In genomic region chr7:143416565-143417149, GRCh38 we compare ENCODE assay signal across 8 cellular contexts. TPM values are rescaled to one million over a fixed set of nuclear protein-coding genes. Genes with fewer than 3 reads are reported as not detected.
DNase-seq lines count a peak whose midpoint lies in the region; ATAC-seq and TF ChIP-seq lines count a peak whose summit lies in the region.

No MANE protein-coding gene starts in this region.

- no peaks in the 10 kb centered on the region for H3K27me3 ChIP-seq in AG04450 (ENCODE audit: control insufficient read depth, insufficient read depth, low read length)
- no peaks in the 10 kb centered on the region for H3K27me3 ChIP-seq in RWPE2 (ENCODE audit: insufficient read depth, poor library complexity, severe bottlenecking)
- H3K27me3 ChIP-seq in esophagus muscularis mucosa = no peaks in the 10 kb centered on the region
- H3K27me3 ChIP-seq in ovary = no peaks in the 10 kb centered on the region

- 7% methylated on average over 3 of the region's 3 CpGs for WGBS in esophagus muscularis mucosa
- 1 to 4% (median 2%) methylated on average over 3 of the region's 3 CpGs for WGBS in ovary, 3 donors

- no peak for DNase-seq in AG04450 (ENCODE audit: low read depth, low spot score)
- peak; percentile 66 for DNase-seq in GM10248 (ENCODE audit: extremely low spot score)
- DNase-seq in Jurkat, Clone E6-1 (ENCODE audit: low read depth, low spot score) = peak; percentile 44
- DNase-seq in RWPE2 (ENCODE audit: low spot score) = no peak
- no peak for DNase-seq in esophagus muscularis mucosa (ENCODE audit: extremely low spot score)
- no peak for DNase-seq in ovary

- TF ChIP-seq CTCF in AG04450 (IDR thresholded peaks at IDR 0.05; ENCODE audit: low read depth, low read length) (peak; percentile 82), GM10248 (IDR thresholded peaks at IDR 0.05; ENCODE audit: control extremely low read depth, extremely low read depth, low read depth, missing control alignments) (peak; percentile 67), RWPE2 (IDR thresholded peaks at IDR 0.05; ENCODE audit: poor library complexity, severe bottlenecking) (peak; percentile 91), esophagus muscularis mucosa (IDR thresholded peaks at IDR 0.05) (peak; percentile 75 to 80 (median 78)), ovary (IDR thresholded peaks at IDR 0.05) (peak; percentile 70 to 72 (median 72))

- peaks cover 17% of the 10 kb centered on the region for H3K4me1 ChIP-seq in RWPE2 (ENCODE audit: insufficient read depth, poor library complexity, severe bottlenecking)
- H3K4me1 ChIP-seq in esophagus muscularis mucosa = no peaks in the 10 kb centered on the region
- no peaks in the 10 kb centered on the region for H3K4me1 ChIP-seq in ovary (ENCODE audit: insufficient read depth)

- CTCF ChIA-PET in AG04450 (lab: Charles Lee) = interaction anchor here (0.6 to 5.3 kb wide), 35 partner anchors 10 to 416 kb away, joined by 3 to 132 read pairs (median 5); partner anchors contain the start of genes EPHA1 and GSTK1
- CTCF ChIA-PET in GM10248 (lab: Yijun Ruan, JAX) = interaction anchor here (0.7 to 4.4 kb wide), 26 partner anchors 8 to 711 kb away, joined by 3 to 63 read pairs (median 4); partner anchors contain the start of genes CLCN1 and GSTK1

- no peak overlapping the region for H3K4me3 ChIP-seq in AG04450 (ENCODE audit: low read depth, low read length)
- no peak overlapping the region for H3K4me3 ChIP-seq in Jurkat, Clone E6-1 (ENCODE audit: low read length)
- H3K4me3 ChIP-seq in RWPE2 (ENCODE audit: severe bottlenecking) = no peak overlapping the region
- H3K4me3 ChIP-seq in esophagus muscularis mucosa = no peak overlapping the region
- H3K4me3 ChIP-seq in ovary = no peak overlapping the region

- H3K9me3 ChIP-seq in AG04450 (ENCODE audit: control insufficient read depth, insufficient read depth, low read length) = no peaks in the 10 kb centered on the region
- no peaks in the 10 kb centered on the region for H3K9me3 ChIP-seq in RWPE2 (ENCODE audit: severe bottlenecking)
- H3K9me3 ChIP-seq in esophagus muscularis mucosa = no peaks in the 10 kb centered on the region
- H3K9me3 ChIP-seq in ovary = no peaks in the 10 kb centered on the region

- H3K36me3 ChIP-seq in RWPE2 (ENCODE audit: low read depth) (no peaks in the 10 kb centered on the region), esophagus muscularis mucosa (no peaks in the 10 kb centered on the region), ovary (no peaks in the 10 kb centered on the region)

- POLR2A ChIA-PET in AG04450 (lab: Yijun Ruan, JAX) (no interaction called here), GM10248 (lab: Yijun Ruan, JAX) (no interaction called here)

- intact Hi-C loops in esophagus muscularis mucosa (cut with DNase I) (loop anchor here (1.0 to 10.0 kb wide), 3 partner anchors 36 to 176 kb away; partner anchors contain the start of gene FAM131B), ovary (cut with DNase I) (loop anchor here (5.0 to 10.0 kb wide), 4 partner anchors 39 to 179 kb away; partner anchors contain the start of gene GSTK1 (in 1 of the 4))

- ATAC-seq in RWPE2 (ENCODE audit: low read depth) (peak; percentile 39; the same call in 2 of the 3 replicates), HG02870 (IDR thresholded peaks at IDR 0.05; ENCODE audit: unreplicated experiment) (no peak)
- no peak for ATAC-seq in activated CD4-positive, CD25-positive, alpha-beta regulatory T cell treated with anti-CD3 and anti-CD28 coated beads, Interleukin-2, amount 50 U/mL, for 24 hours

- TF ChIP-seq EP300 in esophagus muscularis mucosa (IDR thresholded peaks at IDR 0.05) = no peak
- no peak for TF ChIP-seq EP300 in ovary (IDR thresholded peaks at IDR 0.05)

- no peak overlapping the region for H3K27ac ChIP-seq in AG04450 (ENCODE audit: low read depth, low read length)
- H3K27ac ChIP-seq in RWPE2 (ENCODE audit: poor library complexity, severe bottlenecking) = peak overlapping the region; percentile 70
- no peak overlapping the region for H3K27ac ChIP-seq in esophagus muscularis mucosa (replicated peaks in 1 of 4)
- no peak overlapping the region for H3K27ac ChIP-seq in ovary

- TF ChIP-seq POLR2A in esophagus muscularis mucosa (IDR thresholded peaks at IDR 0.05; ENCODE audit: low read depth) (no peak), ovary (IDR thresholded peaks at IDR 0.05) (no peak)

RNA-seq across cellular contexts. Expression of gene EPHA1, which starts 8.0 kb away (rescaled TPM):
- polyA plus RNA-seq in AG04450 (2011; rRNA removed) = 0.09 TPM in 1 of 2 replicates, not detected in the other
- 0.30 TPM in 1 of 2 replicates, not detected in the other for polyA minus RNA-seq in AG04450 (2011; rRNA and poly(A)+ RNA removed)
- 0.98 TPM for polyA plus RNA-seq in Jurkat, Clone E6-1 (2012; ENCODE audit: insufficient read depth, insufficient read length)
- total RNA-seq in esophagus muscularis mucosa = under 1 TPM in 2 of 4 donors, not detected in 2; 0.17 to 0.23 TPM
- total RNA-seq in ovary = 10 to 100 TPM in 1 of 7 donors, 1 to 10 TPM in 4, under 1 TPM in 1, not detected in 1; 0.40 to 21.3 (median 2.6) TPM
- under 1 TPM; 0.21 to 0.45 TPM for polyA plus RNA-seq in ovary

RNA-seq across cellular contexts. Expression of gene TAS2R60, which starts 26.6 kb away (rescaled TPM):
- not detected in 2 replicates for polyA plus RNA-seq in AG04450 (2011; rRNA removed)
- not detected in 2 replicates for polyA minus RNA-seq in AG04450 (2011; rRNA and poly(A)+ RNA removed)
- polyA plus RNA-seq in Jurkat, Clone E6-1 (2012; ENCODE audit: insufficient read depth, insufficient read length) = not detected
- total RNA-seq in esophagus muscularis mucosa = under 1 TPM in 1 of 4 donors, not detected in 3; 0.34 TPM
- under 1 TPM in 1 of 7 donors, not detected in 6; 0.98 TPM for total RNA-seq in ovary
- not detected for polyA plus RNA-seq in ovary

RNA-seq across cellular contexts. Expression of gene ZYX, which starts 35.5 kb away (rescaled TPM):
- 32.6 and 76.4 TPM in 2 replicates for polyA plus RNA-seq in AG04450 (2011; rRNA removed)
- 111 and 154 TPM in 2 replicates for polyA minus RNA-seq in AG04450 (2011; rRNA and poly(A)+ RNA removed)
- polyA plus RNA-seq in Jurkat, Clone E6-1 (2012; ENCODE audit: insufficient read depth, insufficient read length) = 56.8 TPM
- total RNA-seq in esophagus muscularis mucosa = 100 to 1,000 TPM; 186 to 469 (median 245) TPM
- total RNA-seq in ovary = 100 to 1,000 TPM in 5 of 7 donors, 10 to 100 TPM in 2; 44.2 to 282 (median 195) TPM
- polyA plus RNA-seq in ovary = 100 to 1,000 TPM in 1 of 2 donors, 10 to 100 TPM in 1; 91.8 to 109 TPM

RNA-seq across cellular contexts. Expression of gene FAM131B, which starts 54.1 kb away (rescaled TPM):
- polyA plus RNA-seq in AG04450 (2011; rRNA removed) (3.1 and 4.2 TPM in 2 replicates), ovary (under 1 TPM; 0.29 to 0.83 TPM)
- 6.9 and 7.0 TPM in 2 replicates for polyA minus RNA-seq in AG04450 (2011; rRNA and poly(A)+ RNA removed)
- 1.6 TPM for polyA plus RNA-seq in Jurkat, Clone E6-1 (2012; ENCODE audit: insufficient read depth, insufficient read length)
- total RNA-seq in esophagus muscularis mucosa (1 to 10 TPM in 3 of 4 donors, under 1 TPM in 1; 0.42 to 2.0 (median 1.3) TPM), ovary (under 1 TPM; 0.34 to 0.99 (median 0.79) TPM)

Comparison
In these comparisons a context has a peak if more than half of its experiments do, and no peak if none do; other contexts are left out.
1. DNase-seq: peak in GM10248 (single experiment) and Jurkat, Clone E6-1 (single experiment); none in AG04450 (single experiment), RWPE2 (single experiment), esophagus muscularis mucosa (single experiment) and ovary (0 of 5).
2. Peak in every context shown above with its lines, with median percentiles within 50 percentile points of each other: CTCF ChIP-seq.